1 cellular context compared by ENCODE assay signal in the genomic region with DNA sequence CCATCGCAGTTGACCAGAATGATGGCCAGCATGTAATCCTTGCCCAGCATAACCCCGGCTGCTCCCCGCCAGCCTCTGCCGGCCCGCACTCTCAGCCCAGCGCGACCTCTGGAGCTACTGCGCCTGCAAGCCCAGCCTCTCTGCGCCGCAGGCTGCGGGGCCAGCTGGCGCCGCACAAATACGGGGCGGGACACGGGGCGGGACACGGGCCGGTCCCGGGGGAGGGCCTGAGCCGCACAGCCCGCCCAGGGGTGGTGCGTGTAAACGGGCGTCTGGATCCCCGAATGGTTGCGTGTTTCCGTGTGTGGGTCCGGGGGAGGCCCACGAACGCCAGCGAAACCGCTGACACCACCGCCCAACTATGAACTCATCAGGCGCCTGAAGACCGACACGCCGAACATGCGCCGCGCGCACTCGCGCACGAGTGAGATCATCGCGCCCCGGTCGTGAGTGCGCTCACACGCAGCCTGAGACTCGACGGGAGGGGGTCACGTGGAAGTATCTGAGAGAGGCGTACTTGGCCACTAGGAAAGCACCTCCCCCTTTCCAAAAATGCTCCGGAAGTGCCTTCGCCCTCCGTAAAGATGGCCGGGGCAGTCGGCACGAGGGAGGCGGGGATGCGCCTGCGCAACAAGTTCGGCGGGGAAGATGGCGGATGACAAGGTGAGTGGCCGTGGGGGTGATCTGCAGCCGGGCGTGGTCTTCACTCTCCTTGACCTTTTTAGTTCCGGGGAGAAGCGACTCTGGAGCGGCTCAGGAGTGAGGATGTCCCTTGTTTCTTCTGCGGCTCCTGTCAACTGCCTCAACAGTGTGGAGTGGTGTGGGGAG.
A peak's percentile ranks its signal among the peaks of the same experiment; 100 is the strongest.
TF ChIP-seq lines count a peak whose summit lies in the region.

A gene with protein sequence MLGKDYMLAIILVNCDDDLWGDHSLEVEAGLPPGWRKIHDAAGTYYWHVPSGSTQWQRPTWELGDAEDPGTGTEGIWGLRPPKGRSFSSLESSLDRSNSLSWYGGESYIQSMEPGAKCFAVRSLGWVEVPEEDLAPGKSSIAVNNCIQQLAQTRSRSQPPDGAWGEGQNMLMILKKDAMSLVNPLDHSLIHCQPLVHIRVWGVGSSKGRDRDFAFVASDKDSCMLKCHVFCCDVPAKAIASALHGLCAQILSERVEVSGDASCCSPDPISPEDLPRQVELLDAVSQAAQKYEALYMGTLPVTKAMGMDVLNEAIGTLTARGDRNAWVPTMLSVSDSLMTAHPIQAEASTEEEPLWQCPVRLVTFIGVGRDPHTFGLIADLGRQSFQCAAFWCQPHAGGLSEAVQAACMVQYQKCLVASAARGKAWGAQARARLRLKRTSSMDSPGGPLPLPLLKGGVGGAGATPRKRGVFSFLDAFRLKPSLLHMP (minus strand): TSS at position 403 of the 828 bp plus-strand sequence. CDS start 353 bp downstream, at position 50.
A gene with protein sequence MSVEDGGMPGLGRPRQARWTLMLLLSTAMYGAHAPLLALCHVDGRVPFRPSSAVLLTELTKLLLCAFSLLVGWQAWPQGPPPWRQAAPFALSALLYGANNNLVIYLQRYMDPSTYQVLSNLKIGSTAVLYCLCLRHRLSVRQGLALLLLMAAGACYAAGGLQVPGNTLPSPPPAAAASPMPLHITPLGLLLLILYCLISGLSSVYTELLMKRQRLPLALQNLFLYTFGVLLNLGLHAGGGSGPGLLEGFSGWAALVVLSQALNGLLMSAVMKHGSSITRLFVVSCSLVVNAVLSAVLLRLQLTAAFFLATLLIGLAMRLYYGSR (plus strand): TSS at position 633 of the 828 bp plus-strand sequence. CDS start 2,342 bp downstream, outside the sequence.

TF ChIP-seq in SK-N-SH treated with all-trans-retinoic acid at 6 μM for 48 hours, 23 proteins besides CTCF, POLR2A, EP300 and RAD21 (continued from another document):
- TF ChIP-seq, protein P1, sequence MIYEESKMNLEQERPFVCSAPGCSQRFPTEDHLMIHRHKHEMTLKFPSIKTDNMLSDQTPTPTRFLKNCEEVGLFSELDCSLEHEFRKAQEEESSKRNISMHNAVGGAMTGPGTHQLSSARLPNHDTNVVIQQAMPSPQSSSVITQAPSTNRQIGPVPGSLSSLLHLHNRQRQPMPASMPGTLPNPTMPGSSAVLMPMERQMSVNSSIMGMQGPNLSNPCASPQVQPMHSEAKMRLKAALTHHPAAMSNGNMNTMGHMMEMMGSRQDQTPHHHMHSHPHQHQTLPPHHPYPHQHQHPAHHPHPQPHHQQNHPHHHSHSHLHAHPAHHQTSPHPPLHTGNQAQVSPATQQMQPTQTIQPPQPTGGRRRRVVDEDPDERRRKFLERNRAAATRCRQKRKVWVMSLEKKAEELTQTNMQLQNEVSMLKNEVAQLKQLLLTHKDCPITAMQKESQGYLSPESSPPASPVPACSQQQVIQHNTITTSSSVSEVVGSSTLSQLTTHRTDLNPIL (CRISPR knock-in tag; IDR thresholded peaks at IDR 0.05; ENCODE audit: low read depth) = peak; percentile 27; the same call in 1 of the 2 replicates
- TF ChIP-seq, protein P2, sequence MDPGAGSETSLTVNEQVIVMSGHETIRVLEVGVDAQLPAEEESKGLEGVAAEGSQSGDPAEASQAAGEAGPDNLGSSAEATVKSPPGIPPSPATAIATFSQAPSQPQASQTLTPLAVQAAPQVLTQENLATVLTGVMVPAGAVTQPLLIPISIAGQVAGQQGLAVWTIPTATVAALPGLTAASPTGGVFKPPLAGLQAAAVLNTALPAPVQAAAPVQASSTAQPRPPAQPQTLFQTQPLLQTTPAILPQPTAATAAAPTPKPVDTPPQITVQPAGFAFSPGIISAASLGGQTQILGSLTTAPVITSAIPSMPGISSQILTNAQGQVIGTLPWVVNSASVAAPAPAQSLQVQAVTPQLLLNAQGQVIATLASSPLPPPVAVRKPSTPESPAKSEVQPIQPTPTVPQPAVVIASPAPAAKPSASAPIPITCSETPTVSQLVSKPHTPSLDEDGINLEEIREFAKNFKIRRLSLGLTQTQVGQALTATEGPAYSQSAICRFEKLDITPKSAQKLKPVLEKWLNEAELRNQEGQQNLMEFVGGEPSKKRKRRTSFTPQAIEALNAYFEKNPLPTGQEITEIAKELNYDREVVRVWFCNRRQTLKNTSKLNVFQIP (CRISPR knock-in tag; IDR thresholded peaks at IDR 0.05; ENCODE audit: borderline replicate concordance, low read depth) = no peak
- no peak for TF ChIP-seq TOX (CRISPR knock-in tag; IDR thresholded peaks at IDR 0.05; ENCODE audit: borderline replicate concordance)
- peak; percentile 83; the same call in 1 of the 2 replicates for TF ChIP-seq SNAI2 (CRISPR knock-in tag; IDR thresholded peaks at IDR 0.05)
- TF ChIP-seq CSDC2 (CRISPR knock-in tag; IDR thresholded peaks at IDR 0.05) = peak; percentile 16; the same call in 1 of the 2 replicates
- TF ChIP-seq ESRRG (CRISPR knock-in tag; IDR thresholded peaks at IDR 0.05) = no peak
- no peak for TF ChIP-seq ZNF8 (CRISPR knock-in tag; IDR thresholded peaks at IDR 0.05)
